In the genomic region with DNA sequence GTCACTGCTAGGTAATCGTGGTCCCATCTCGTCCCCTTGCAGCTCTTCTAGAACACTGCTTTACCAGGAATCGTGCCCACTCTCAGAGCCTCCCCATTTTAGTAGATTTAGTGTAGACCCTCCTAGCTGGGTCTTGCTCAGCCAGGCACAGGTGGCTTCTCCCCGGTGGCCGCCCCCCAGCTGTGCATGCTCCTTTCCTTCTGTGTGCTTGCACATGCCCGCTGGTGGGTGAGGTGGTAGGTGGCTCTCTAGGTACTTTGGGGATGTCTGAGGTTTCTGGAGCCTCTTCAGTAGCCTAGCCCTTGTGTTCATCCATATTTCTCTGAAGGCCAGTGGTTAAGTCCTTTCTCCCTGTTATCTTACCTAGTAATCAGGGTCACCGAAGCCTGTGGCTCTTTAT, we compare ENCODE assay signal across 17 cellular contexts. TPM values are rescaled to one million over a fixed set of nuclear protein-coding genes. Genes with fewer than 3 reads are reported as not detected.
"Had no signal": no experiment of that assay in that cellular context is flagged by ENCODE, and none has a peak within 500 bp of the region (broad histone marks: within the 10 kb centered on the region; RNA-seq: fewer than 3 reads in every experiment).

No MANE protein-coding gene starts in this region.

- H3K27me3 ChIP-seq: ascending aorta, tibial nerve, vagina had no signal

- H3K36me3 Mint-ChIP-seq: immature natural killer cell, natural killer cell had no signal

- H3K4me3 Mint-ChIP-seq: activated T-cell treated with anti-CD3 and anti-CD28 coated beads, Interleukin-2, amount 50 U/mL, for 72 hours; endodermal cell; immature natural killer cell; natural killer cell; T-helper 2 cell treated with Interferon-gamma antibody and Interleukin-4, amounts not matched to agents 5 μg/mL and 100 μg/mL, for 36 hours had no signal

- H3K4me3 ChIP-seq: ascending aorta, lower lobe of right lung, tibial nerve, vagina had no signal

- H3K9me3 ChIP-seq: ascending aorta, lower lobe of right lung, tibial nerve, vagina had no signal

- ATAC-seq: lower lobe of right lung; natural killer cell; stimulated activated naive CD8-positive, alpha-beta T cell treated with anti-CD3 and anti-CD28 coated beads, Interleukin-15, Interleukin-2, amounts not matched to agents 100 U/mL and 50 U/mL, for 24 hours had no signal

- FAIRE-seq: bronchial epithelial cell, colon, TTC549 had no signal

- H3K9me3 Mint-ChIP-seq: activated T-cell treated with anti-CD3 and anti-CD28 coated beads, Interleukin-2, amount 50 U/mL, for 72 hours; endodermal cell; immature natural killer cell; natural killer cell; T-helper 2 cell treated with Interferon-gamma antibody and Interleukin-4, amounts not matched to agents 5 μg/mL and 100 μg/mL, for 36 hours had no signal

- H3K27ac ChIP-seq: ascending aorta, lower lobe of right lung, tibial nerve had no signal

- H3K27ac Mint-ChIP-seq: activated T-cell treated with anti-CD3 and anti-CD28 coated beads, Interleukin-2, amount 50 U/mL, for 72 hours; endodermal cell; immature natural killer cell; natural killer cell; T-helper 2 cell treated with Interferon-gamma antibody and Interleukin-4, amounts not matched to agents 5 μg/mL and 100 μg/mL, for 36 hours had no signal

- DNase-seq: activated CD4-positive, alpha-beta T cell treated with anti-CD3 and anti-CD28 coated beads, Interleukin-2, amount 50 U/mL, for 4 hours; activated effector memory CD4-positive, alpha-beta T cell treated with anti-CD3 and anti-CD28 coated beads, Interleukin-2, amount 50 U/mL, for 16 hours; activated naive CD4-positive, alpha-beta T cell treated with anti-CD3 and anti-CD28 coated beads, Interleukin-2, amount 50 U/mL, for 16 hours; immature natural killer cell; kidney glomerular epithelial cell; lower lobe of right lung; natural killer cell; stimulated activated naive CD8-positive, alpha-beta T cell treated with anti-CD3 and anti-CD28 coated beads, Interleukin-15, Interleukin-2, amounts not matched to agents 100 U/mL and 50 U/mL, for 24 hours had no signal

- H3K4me1 Mint-ChIP-seq: natural killer cell had no signal

- H3K36me3 ChIP-seq: ascending aorta, lower lobe of right lung, tibial nerve, vagina had no signal

RNA-seq across cellular contexts. Expression of gene TUB, which starts 5.6 kb away (rescaled TPM):
- total RNA-seq: natural killer cell had no signal
- polyA plus RNA-seq: immature natural killer cell had no signal
